8 cellular contexts compared by ENCODE assay signal in the genomic region with DNA sequence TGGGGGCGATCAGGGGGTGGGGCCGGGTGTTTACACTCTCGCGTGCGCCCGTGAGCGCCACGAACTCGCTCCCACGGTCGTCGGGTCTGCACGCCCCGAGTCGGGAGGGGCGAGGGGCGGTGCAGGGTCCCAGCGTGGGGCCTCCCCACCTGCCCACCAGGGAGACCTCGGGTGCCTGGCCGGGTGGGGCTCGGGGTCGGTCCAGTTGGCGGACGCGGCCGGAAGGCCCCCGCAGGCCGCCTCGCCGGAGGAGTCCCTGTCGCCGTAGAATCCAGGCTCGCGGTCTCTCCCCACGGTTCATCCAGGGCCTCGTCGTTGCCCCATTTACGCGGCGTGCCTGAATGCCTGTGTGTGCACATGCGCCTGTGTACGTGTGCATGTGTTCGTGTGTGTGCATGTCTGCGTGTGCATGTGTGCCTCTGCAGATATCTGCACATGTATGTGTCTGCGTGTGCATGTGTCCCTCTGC.
DNase-seq lines count a peak whose midpoint lies in the region; ATAC-seq and TF ChIP-seq lines count a peak whose summit lies in the region.

No MANE protein-coding gene starts in this region.

- H3K4me3 ChIP-seq in brain microvascular endothelial cell (ENCODE audit: low read depth, low read length) (peak overlapping the region; percentile 63), mucosa of stomach (ENCODE audit: low read length) (peak overlapping the region; percentile 41)

- H3K9ac ChIP-seq in mucosa of stomach (ENCODE audit: low read length) = peak overlapping the region; percentile 39

- H3K27me3 ChIP-seq in brain microvascular endothelial cell (replicated peaks) (no peaks in the 10 kb centered on the region), mucosa of stomach (ENCODE audit: control insufficient read depth, insufficient read depth, low read length) (no peaks in the 10 kb centered on the region)

- TF ChIP-seq CTCF in brain microvascular endothelial cell (IDR thresholded peaks at IDR 0.05; ENCODE audit: low read depth, low read length, missing control alignments) = no peak

- H3K36me3 ChIP-seq in brain microvascular endothelial cell (replicated peaks) (no peaks in the 10 kb centered on the region), mucosa of stomach (ENCODE audit: control insufficient read depth, insufficient read depth, low read length) (no peaks in the 10 kb centered on the region)

- no peak overlapping the region for H3K27ac ChIP-seq in brain microvascular endothelial cell

- ATAC-seq in GM18907 (IDR thresholded peaks at IDR 0.05; ENCODE audit: unreplicated experiment) (peak; percentile 23), HG03378 (IDR thresholded peaks at IDR 0.05; ENCODE audit: unreplicated experiment) (peak; percentile 8)

- peaks cover 45% of the 10 kb centered on the region for H3K4me1 ChIP-seq in mucosa of stomach (ENCODE audit: control insufficient read depth, insufficient read depth, low read length)

- H3K9me3 ChIP-seq in mucosa of stomach (ENCODE audit: control insufficient read depth, low read length) = no peaks in the 10 kb centered on the region

- in situ Hi-C loops in brain microvascular endothelial cell (cut with HindIII; ENCODE audit: low pct_ligation_motif_present, low sequenced_read_pairs) = no loop called here

- DNase-seq in brain microvascular endothelial cell (no peak), NCI-H1436 (lab: John Stamatoyannopoulos, UW) (no peak), MV-4-11 (lab: John Stamatoyannopoulos, UW) (no peak), middle frontal gyrus (ENCODE audit: extremely low spot score, low spot score) (no peak)
- no peak for DNase-seq in stimulated activated CD4-positive, alpha-beta T cell treated with anti-CD3 and anti-CD28 coated beads, Interleukin-2, amount 100 ng/mL, for 48 hours
